Comparison of ENCODE assay signal across 8 cellular contexts in genomic region chr1:108692724-108693655, GRCh38. TPM values are rescaled to one million over a fixed set of nuclear protein-coding genes. Genes with fewer than 3 reads are reported as not detected.
DNase-seq lines count a peak whose midpoint lies in the region; ATAC-seq lines count a peak whose summit lies in the region.

No MANE protein-coding gene starts in this region.

- H3K27ac Mint-ChIP-seq in activated naive CD8-positive, alpha-beta T cell treated with anti-CD3 and anti-CD28 coated beads for 36 hours: peak overlapping the region; percentile 98

- H3K4me1 Mint-ChIP-seq in activated naive CD8-positive, alpha-beta T cell treated with anti-CD3 and anti-CD28 coated beads for 36 hours: peaks cover 42% of the 10 kb centered on the region

- H3K36me3 ChIP-seq in ES-I3 (ENCODE audit: insufficient read depth, low read length) (peaks cover 16% of the 10 kb centered on the region), Karpas-422 (ENCODE audit: insufficient read depth, low read length) (peaks cover 45% of the 10 kb centered on the region), SJSA1 (peaks cover 54% of the 10 kb centered on the region), rectal smooth muscle tissue (ENCODE audit: control insufficient read depth, insufficient read depth, low read length) (peaks cover 7% of the 10 kb centered on the region)

- intact Hi-C loops in Right ventricle myocardium superior (cut with DNase I): loop anchor here (10.0 kb wide), 1 partner anchor 52 kb away; the partner anchor contains the start of gene STXBP3

- H3K9ac ChIP-seq in ES-I3 (ENCODE audit: low read depth, low read length) (peak overlapping the region; percentile 99), Karpas-422 (ENCODE audit: low read length) (peak overlapping the region; percentile 96), rectal smooth muscle tissue (ENCODE audit: low read length) (peak overlapping the region; percentile 94)

- H3K79me2 ChIP-seq in Karpas-422 (ENCODE audit: low read length): peaks cover 49% of the 10 kb centered on the region

- H3K4me3 Mint-ChIP-seq in activated naive CD8-positive, alpha-beta T cell treated with anti-CD3 and anti-CD28 coated beads for 36 hours: peak overlapping the region; percentile 91

- H3K9me3 Mint-ChIP-seq in activated naive CD8-positive, alpha-beta T cell treated with anti-CD3 and anti-CD28 coated beads for 36 hours: no peaks in the 10 kb centered on the region

- DNase-seq in Karpas-422 (peak; percentile 75), SJSA1 (ENCODE audit: low read depth in 1 of 2, low spot score in 2 of 2) (peak; percentile 26 to 57), Right ventricle myocardium superior (peak; percentile 51), cortex of kidney (lab: John Stamatoyannopoulos, UW) (no peak)
- peak; percentile 71 for DNase-seq in activated naive CD8-positive, alpha-beta T cell treated with anti-CD3 and anti-CD28 coated beads for 36 hours

- H3K9me2 ChIP-seq in Karpas-422 (replicated peaks; ENCODE audit: insufficient read depth, low read length): no peaks in the 10 kb centered on the region

- H2AFZ ChIP-seq in Karpas-422 (ENCODE audit: low read length): peak overlapping the region; percentile 23

- no peaks in the 10 kb centered on the region for H3K9me3 ChIP-seq in ES-I3 (ENCODE audit: control insufficient read depth, insufficient read depth, low read length)
- H3K9me3 ChIP-seq in Karpas-422 (ENCODE audit: low read length): no peaks in the 10 kb centered on the region
- no peaks in the 10 kb centered on the region for H3K9me3 ChIP-seq in SJSA1 (replicated peaks)

- H3K27me3 ChIP-seq in Karpas-422 (ENCODE audit: low read length): no peaks in the 10 kb centered on the region
- no peaks in the 10 kb centered on the region for H3K27me3 ChIP-seq in SJSA1 (replicated peaks)
- no peaks in the 10 kb centered on the region for H3K27me3 ChIP-seq in rectal smooth muscle tissue (ENCODE audit: control insufficient read depth, insufficient read depth, low read length)

- H3K4me3 ChIP-seq in Karpas-422 (ENCODE audit: low read length): peak overlapping the region; percentile 95
- H3K4me3 ChIP-seq in SJSA1: peak overlapping the region; percentile 81
- H3K4me3 ChIP-seq in rectal smooth muscle tissue (ENCODE audit: low read length): peak overlapping the region; percentile 85

- H3K27ac ChIP-seq in Karpas-422 (ENCODE audit: low read length) (peak overlapping the region; percentile 78), SJSA1 (peak overlapping the region; percentile 96), rectal smooth muscle tissue (ENCODE audit: low read depth, low read length) (peak overlapping the region; percentile 99)

- no peaks in the 10 kb centered on the region for H3K27me3 Mint-ChIP-seq in activated naive CD8-positive, alpha-beta T cell treated with anti-CD3 and anti-CD28 coated beads for 36 hours

- peaks cover 41% of the 10 kb centered on the region for H4K20me1 ChIP-seq in Karpas-422 (ENCODE audit: insufficient read depth, low read depth, low read length)

- H3K4me1 ChIP-seq in ES-I3 (ENCODE audit: insufficient read depth, low read length) (no peaks in the 10 kb centered on the region; the same call in 1 of the 2 replicates), Karpas-422 (ENCODE audit: low read length) (peaks cover 26% of the 10 kb centered on the region), SJSA1 (replicated peaks) (peaks cover 4% of the 10 kb centered on the region; the same call in 1 of the 2 replicates), rectal smooth muscle tissue (ENCODE audit: control insufficient read depth, insufficient read depth, low read length) (peaks cover 17% of the 10 kb centered on the region)

- H3K4me2 ChIP-seq in Karpas-422 (ENCODE audit: low read depth, low read length, poor library complexity, severe bottlenecking): peak overlapping the region; percentile 94

- peaks cover 50% of the 10 kb centered on the region for H3K36me3 Mint-ChIP-seq in activated naive CD8-positive, alpha-beta T cell treated with anti-CD3 and anti-CD28 coated beads for 36 hours

- peak; percentile 58 for ATAC-seq in GM21825 (IDR thresholded peaks at IDR 0.05; ENCODE audit: unreplicated experiment)
- peak; percentile 53 for ATAC-seq in Right ventricle myocardium superior (ENCODE audit: poor library complexity)

RNA-seq across cellular contexts. Expression of gene PRPF38B, which starts 0.9 kb away (rescaled TPM):
- 21.5 and 30.9 TPM in 2 replicates for total RNA-seq in Karpas-422 (2014; rRNA removed; shearing (Covaris generic); ENCODE audit: low replicate concordance)
- total RNA-seq in SJSA1 (2014; rRNA removed; shearing (Covaris generic)): 9.1 and 22.1 TPM in 2 replicates
- 10 to 100 TPM; 66.8 to 71.5 TPM for total RNA-seq in activated naive CD8-positive, alpha-beta T cell treated with anti-CD3 and anti-CD28 coated beads for 36 hours
- 16.9 TPM for total RNA-seq in Right ventricle myocardium superior

RNA-seq across cellular contexts. Expression of gene FNDC7, which starts 19.7 kb away (rescaled TPM):
- 2.9 TPM in 1 of 2 replicates, not detected in the other for total RNA-seq in Karpas-422 (2014; rRNA removed; shearing (Covaris generic); ENCODE audit: low replicate concordance)
- total RNA-seq in SJSA1 (2014; rRNA removed; shearing (Covaris generic)): not detected in 2 replicates
- total RNA-seq in activated naive CD8-positive, alpha-beta T cell treated with anti-CD3 and anti-CD28 coated beads for 36 hours: not detected
- not detected for total RNA-seq in Right ventricle myocardium superior

RNA-seq across cellular contexts. Expression of gene HENMT1, which starts 32.1 kb away (rescaled TPM):
- 30.7 and 58.1 TPM in 2 replicates for total RNA-seq in Karpas-422 (2014; rRNA removed; shearing (Covaris generic); ENCODE audit: low replicate concordance)
- total RNA-seq in SJSA1 (2014; rRNA removed; shearing (Covaris generic)): 0.58 TPM in 1 of 2 replicates, not detected in the other
- 10 to 100 TPM; 26.1 to 26.4 TPM for total RNA-seq in activated naive CD8-positive, alpha-beta T cell treated with anti-CD3 and anti-CD28 coated beads for 36 hours
- 1.0 TPM for total RNA-seq in Right ventricle myocardium superior

RNA-seq across cellular contexts. Expression of gene STXBP3, which starts 53.5 kb away (rescaled TPM):
- 31.6 and 68.9 TPM in 2 replicates for total RNA-seq in Karpas-422 (2014; rRNA removed; shearing (Covaris generic); ENCODE audit: low replicate concordance)
- 48.5 and 56.8 TPM in 2 replicates for total RNA-seq in SJSA1 (2014; rRNA removed; shearing (Covaris generic))
- 10 to 100 TPM; 31.8 to 34.0 TPM for total RNA-seq in activated naive CD8-positive, alpha-beta T cell treated with anti-CD3 and anti-CD28 coated beads for 36 hours
- 23.0 TPM for total RNA-seq in Right ventricle myocardium superior

Comparison
In these comparisons a context has a peak if more than half of its experiments do, and no peak if none do; other contexts are left out.
1. RNA of gene HENMT1, which starts 32.1 kb away (total RNA-seq): 30.7 to 58.1 TPM in Karpas-422 and 26.1 to 26.4 TPM in activated naive CD8-positive, alpha-beta T cell treated with anti-CD3 and anti-CD28 coated beads for 36 hours; 1.0 TPM in Right ventricle myocardium superior (single experiment) and 0.58 TPM in SJSA1; every median in the first group is over 10 times any median in the second.
2. Peak in every context shown above with its lines, with median percentiles within 50 percentile points of each other: H3K9ac ChIP-seq, H3K27ac ChIP-seq and H3K4me3 ChIP-seq.